In genomic region chr12:49019435-49020317, GRCh38 we compare ENCODE assay signal across 8 cellular contexts. TPM values are rescaled to one million over a fixed set of nuclear protein-coding genes. Genes with fewer than 3 reads are reported as not detected.
DNase-seq lines count a peak whose midpoint lies in the region; ATAC-seq and TF ChIP-seq lines count a peak whose summit lies in the region.

No MANE protein-coding gene starts in this region.

- WGBS in heart right ventricle, 2 donors = 69 to 70% methylated on average over 9 of the region's 9 CpGs

- H3K4me1 ChIP-seq in heart right ventricle = peaks cover 0 to 45% (median 26%) of the 10 kb centered on the region in 9 donors
- H3K4me1 ChIP-seq in foreskin keratinocyte = peaks cover 5% of the 10 kb centered on the region
- peaks cover 17 to 42% (median 26%) of the 10 kb centered on the region in 3 donors for H3K4me1 ChIP-seq in skeletal muscle tissue (ENCODE audit: control insufficient read depth in 3 of 3, insufficient read depth in 3 of 3, low read length in 3 of 3)

- peak overlapping the region in 6 of 10 donors; percentile 74 to 87 (median 84) for H3K4me3 ChIP-seq in heart right ventricle
- H3K4me3 ChIP-seq in skeletal muscle tissue (ENCODE audit: low read length in 3 of 3) = peak overlapping the region in 1 of 3 donors; percentile 22

- H3K9ac ChIP-seq in skeletal muscle tissue (ENCODE audit: low read depth in 1 of 3, low read length in 3 of 3) = peak overlapping the region; percentile 50 to 99 (median 54)

- H3K27me3 ChIP-seq in heart right ventricle (no peaks in the 10 kb centered on the region), foreskin keratinocyte (no peaks in the 10 kb centered on the region), skeletal muscle tissue (ENCODE audit: control insufficient read depth in 3 of 3, insufficient read depth in 3 of 3, low read length in 3 of 3) (no peaks in the 10 kb centered on the region)

- TF ChIP-seq CTCF in heart right ventricle (IDR thresholded peaks at IDR 0.05) = peak in 2 of 9 donors; percentile 7 to 39
- TF ChIP-seq CTCF in foreskin keratinocyte (conservative IDR thresholded peaks at IDR 0.05) = peak; percentile 37

- H3K36me3 ChIP-seq in heart right ventricle (peaks cover 0 to 52% (median 28%) of the 10 kb centered on the region in 9 donors), skeletal muscle tissue (ENCODE audit: control insufficient read depth in 3 of 3, insufficient read depth in 3 of 3, low read length in 3 of 3) (peaks cover 31 to 35% (median 33%) of the 10 kb centered on the region in 3 donors)

- DNase-seq in heart right ventricle (no peak), cardiac septum (ENCODE audit: low spot score) (no peak), NCI-H524 treated with DMSO at 0.1 percent for 48 hours (lab: John Stamatoyannopoulos, UW) (peak; percentile 6), foreskin keratinocyte (peak in 1 of 2 donors; percentile 4), NCI-H1417 treated with DMSO at 0.1 percent for 48 hours (lab: John Stamatoyannopoulos, UW) (no peak)
- DNase-seq in activated T-cell treated with anti-CD3 and anti-CD28 coated beads, Interleukin-2, amount 50 U/mL, for 1 hour = peak; percentile 57

- peak overlapping the region; percentile 78 to 99 (median 96) for H3K27ac ChIP-seq in heart right ventricle
- no peak overlapping the region for H3K27ac ChIP-seq in foreskin keratinocyte
- H3K27ac ChIP-seq in skeletal muscle tissue (ENCODE audit: low read depth, low read length) = peak overlapping the region; percentile 99

- intact Hi-C loops in heart right ventricle (cut with DNase I) = loop anchor here in 4 of 10 donors (1.0 to 5.0 kb wide), 3 partner anchors 37 to 39 kb away; no protein-coding TSS in a partner anchor
- intact Hi-C loops in cardiac septum (cut with DNase I) = loop anchor here (5.0 kb wide), 1 partner anchor 38 kb away; no protein-coding TSS in a partner anchor

- H3K9me3 ChIP-seq in heart right ventricle = no peaks in the 10 kb centered on the region
- H3K9me3 ChIP-seq in skeletal muscle tissue (ENCODE audit: control insufficient read depth in 3 of 3, low read length in 3 of 3) = no peaks in the 10 kb centered on the region

- ATAC-seq in heart right ventricle (no peak), foreskin keratinocyte (no peak), GM18517 (IDR thresholded peaks at IDR 0.05; ENCODE audit: unreplicated experiment) (no peak)

RNA-seq across cellular contexts. Expression of gene PRKAG1, which starts 1.1 kb away (rescaled TPM):
- total RNA-seq in heart right ventricle (100 to 1,000 TPM in 5 of 10 donors, 10 to 100 TPM in 5; 79.4 to 110 (median 100) TPM), cardiac septum (80.4 TPM), foreskin keratinocyte (73.0 and 75.3 TPM in 2 replicates), skeletal muscle tissue (41.8 TPM)
- polyA plus RNA-seq in heart right ventricle (10 to 100 TPM; 71.0 to 77.5 TPM), foreskin keratinocyte (65.4 and 70.9 TPM in 2 replicates)

RNA-seq across cellular contexts. Expression of gene DDN, which starts 20.5 kb away (rescaled TPM):
- total RNA-seq in heart right ventricle (1 to 10 TPM in 1 of 10 donors, under 1 TPM in 9; 0.19 to 1.4 (median 0.49) TPM), cardiac septum (1.00 TPM), foreskin keratinocyte (0.34 and 0.56 TPM in 2 replicates), skeletal muscle tissue (18.8 TPM)
- polyA plus RNA-seq in heart right ventricle (under 1 TPM; 0.19 to 0.37 TPM), foreskin keratinocyte (0.26 and 0.50 TPM in 2 replicates)

RNA-seq across cellular contexts. Expression of gene KMT2D, which starts 40.9 kb away (rescaled TPM):
- 10 to 100 TPM; 32.6 to 65.3 (median 54.2) TPM for total RNA-seq in heart right ventricle
- polyA plus RNA-seq in heart right ventricle = 10 to 100 TPM in 1 of 2 donors, 1 to 10 TPM in 1; 9.6 to 60.6 TPM
- 63.8 TPM for total RNA-seq in cardiac septum
- total RNA-seq in foreskin keratinocyte = 28.0 and 30.8 TPM in 2 replicates
- 3.3 and 4.8 TPM in 2 replicates for polyA plus RNA-seq in foreskin keratinocyte
- 26.1 TPM for total RNA-seq in skeletal muscle tissue

RNA-seq across cellular contexts. Expression of gene WNT1, which starts 41.6 kb away (rescaled TPM):
- total RNA-seq in heart right ventricle (not detected), cardiac septum (not detected), foreskin keratinocyte (not detected in 2 replicates), skeletal muscle tissue (not detected)
- polyA plus RNA-seq in heart right ventricle (not detected), foreskin keratinocyte (not detected in 2 replicates)

RNA-seq across cellular contexts. Expression of gene WNT10B, which starts 48.1 kb away (rescaled TPM):
- total RNA-seq in heart right ventricle = under 1 TPM in 9 of 10 donors, not detected in 1; 0.13 to 0.47 (median 0.20) TPM
- under 1 TPM; 0.20 to 0.22 TPM for polyA plus RNA-seq in heart right ventricle
- total RNA-seq in cardiac septum = 0.16 TPM
- total RNA-seq in foreskin keratinocyte = 0.46 and 1.1 TPM in 2 replicates
- 0.50 and 1.0 TPM in 2 replicates for polyA plus RNA-seq in foreskin keratinocyte
- total RNA-seq in skeletal muscle tissue = 0.52 TPM

Comparison
In these comparisons a context has a peak if more than half of its experiments do, and no peak if none do; other contexts are left out.
1. DNase-seq: peak in NCI-H524 treated with DMSO at 0.1 percent for 48 hours (single experiment) and activated T-cell treated with anti-CD3 and anti-CD28 coated beads, Interleukin-2, amount 50 U/mL, for 1 hour (single experiment); none in heart right ventricle (0 of 2), cardiac septum (single experiment) and NCI-H1417 treated with DMSO at 0.1 percent for 48 hours (single experiment).